In genomic region chr12:127496255-127496654, GRCh38 we compare ENCODE assay signal across 24 cellular contexts.
DNase-seq lines count a peak whose midpoint lies in the region; ATAC-seq, FAIRE-seq and TF ChIP-seq lines count a peak whose summit lies in the region.
"Had no signal": no experiment of that assay in that cellular context is flagged by ENCODE, and none has a peak within 500 bp of the region (broad histone marks: within the 10 kb centered on the region; RNA-seq: fewer than 3 reads in every experiment).

No MANE protein-coding gene starts in this region.

- H3K9me3 ChIP-seq in HepG2 (ENCODE audit: low read length) (no peaks in the 10 kb centered on the region; the same call in 1 of the 2 replicates), right lobe of liver (no peaks in the 10 kb centered on the region), Peyer's patch (no peaks in the 10 kb centered on the region)
- H3K9me3 ChIP-seq: thyroid gland had no signal

- WGBS in HepG2 (ENCODE audit: low lambda C conversion rate) = 41% methylated on average over 6 of the region's 6 CpGs
- WGBS in right lobe of liver (ENCODE audit: insufficient coverage, low coverage, low lambda C conversion rate, missing lambda C conversion rate) = 29% methylated on average over 6 of the region's 6 CpGs

- TF ChIP-seq RAD21 in HepG2 (CRISPR knock-in tag; IDR thresholded peaks at IDR 0.05) = no peak

- peaks cover 0 to 11% of the 10 kb centered on the region in 2 donors for H3K9me3 Mint-ChIP-seq in activated naive CD4-positive, alpha-beta T cell treated with anti-CD3 and anti-CD28 coated beads, Interleukin-2, amount 50 U/mL, for 72 hours

- H3K36me3 ChIP-seq in HepG2 (replicated peaks in 1 of 2; ENCODE audit: control insufficient read depth in 1 of 2, insufficient read depth in 2 of 2, low read length in 2 of 2) (no peaks in the 10 kb centered on the region), right lobe of liver (no peaks in the 10 kb centered on the region), Peyer's patch (no peaks in the 10 kb centered on the region)
- H3K36me3 ChIP-seq: spleen, thyroid gland had no signal

- no peak overlapping the region for H2AFZ ChIP-seq in HepG2 (ENCODE audit: low read length)
- H2AFZ ChIP-seq: PC-9 had no signal

- H3K27ac ChIP-seq in HepG2 (ENCODE audit: extremely low read length, insufficient read depth, low read length) (no peak overlapping the region), right lobe of liver (no peak overlapping the region), Peyer's patch (no peak overlapping the region)
- H3K27ac ChIP-seq: coronary artery, PC-9, spleen, thyroid gland had no signal

- in situ Hi-C loops in HepG2 (cut with HindIII; ENCODE audit: extremely low pct_ligation_motif_present, low pct_unique_long_range_greater_than_20kb) = no loop called here

- no peak for TF ChIP-seq EP300 in HepG2 (IDR thresholded peaks at IDR 0.05; ENCODE audit: low read depth in 2 of 2, low read length in 2 of 2)
- TF ChIP-seq EP300 in HepG2 (CRISPR knock-in tag; IDR thresholded peaks at IDR 0.05; ENCODE audit: borderline replicate concordance) = no peak

- H3K79me2 ChIP-seq in HepG2 (ENCODE audit: insufficient read depth, low read length) = no peaks in the 10 kb centered on the region

- H3K9ac ChIP-seq in HepG2 (ENCODE audit: insufficient read depth, low read depth, low read length) = no peak overlapping the region

- ATAC-seq in HepG2 (peak; percentile 23; the same call in 1 of the 3 replicates), right lobe of liver (no peak)
- ATAC-seq in activated naive CD4-positive, alpha-beta T cell treated with anti-CD3 and anti-CD28 coated beads, Interleukin-2, amount 50 U/mL, for 72 hours = no peak
- no peak for ATAC-seq in stimulated activated naive CD8-positive, alpha-beta T cell treated with anti-CD3 and anti-CD28 coated beads, Interleukin-15, Interleukin-2, amounts not matched to agents 100 U/mL and 50 U/mL, for 24 hours

- H3K4me3 ChIP-seq in HepG2 (replicated peaks in 1 of 3; ENCODE audit: insufficient read depth in 1 of 3, low read depth in 2 of 3, low read length in 3 of 3) = no peak overlapping the region
- H3K4me3 ChIP-seq in right lobe of liver = no peak overlapping the region
- H3K4me3 ChIP-seq in Peyer's patch = no peak overlapping the region
- H3K4me3 ChIP-seq: coronary artery, PC-9, spleen, thyroid gland had no signal

- no peak overlapping the region for H3K4me2 ChIP-seq in HepG2 (ENCODE audit: low read depth, low read length)
- H3K4me2 ChIP-seq: PC-9 had no signal

- TF ChIP-seq CTCF in HepG2 (CRISPR knock-in tag; IDR thresholded peaks at IDR 0.05) (no peak), right lobe of liver (IDR thresholded peaks at IDR 0.05) (no peak), Peyer's patch (IDR thresholded peaks at IDR 0.05) (no peak)

- DNase-seq in HepG2 (ENCODE audit: low spot score) (no peak), right lobe of liver (no peak), SK-N-DZ (ENCODE audit: low spot score) (peak; percentile 29), iPS DF 4.7 (ENCODE audit: extremely low read depth, low spot score) (peak; percentile 30), Peyer's patch (no peak), HCEC 1CT (no peak)
- no peak for DNase-seq in activated naive CD4-positive, alpha-beta T cell treated with anti-CD3 and anti-CD28 coated beads, Interleukin-2, amount 50 U/mL, for 72 hours (ENCODE audit: low spot score in 2 of 2)
- DNase-seq in stimulated activated naive CD8-positive, alpha-beta T cell treated with anti-CD3 and anti-CD28 coated beads, Interleukin-15, Interleukin-2, amounts not matched to agents 100 U/mL and 50 U/mL, for 24 hours = no peak
- DNase-seq: activated CD4-positive, alpha-beta T cell treated with anti-CD3 and anti-CD28 coated beads, Interleukin-2, amount 10 ng/mL, durations not matched to agents 7 days and 5 days; COR-L47; MM.1S; NCI-H1436; NCI-H2171 treated with DMSO at 0.1 percent for 48 hours; NCI-H774; occipital lobe; PC-9; spleen; stimulated activated CD4-positive, alpha-beta T cell treated with anti-CD3 and anti-CD28 coated beads, Interleukin-4, amount 100 ng/mL, for 1 hour; T-helper 1 cell; thyroid gland had no signal

- intact Hi-C loops in HepG2 (cut with micrococcal nuclease; ENCODE audit: unreplicated experiment) (no loop called here), right lobe of liver (cut with DNase I) (no loop called here)

- H3K27ac Mint-ChIP-seq in activated naive CD4-positive, alpha-beta T cell treated with anti-CD3 and anti-CD28 coated beads, Interleukin-2, amount 50 U/mL, for 72 hours = no peak overlapping the region
- H3K27ac Mint-ChIP-seq: activated CD4-positive, alpha-beta T cell treated with anti-CD3 and anti-CD28 coated beads, Interleukin-2, amount 10 ng/mL, durations not matched to agents 7 days and 5 days; stimulated activated naive CD8-positive, alpha-beta T cell treated with anti-CD3 and anti-CD28 coated beads, Interleukin-15, Interleukin-2, amounts not matched to agents 100 ng/mL and 50 ng/mL, for 24 hours had no signal

- H4K20me1 ChIP-seq in HepG2 (ENCODE audit: insufficient read depth, low read length) = no peaks in the 10 kb centered on the region

- TF ChIP-seq POLR2A in HepG2 (IDR thresholded peaks at IDR 0.05; ENCODE audit: insufficient read depth in 1 of 2, low read depth in 2 of 2, low read length in 2 of 2) (no peak), right lobe of liver (IDR thresholded peaks at IDR 0.05) (no peak), Peyer's patch (IDR thresholded peaks at IDR 0.05) (no peak)

- no TSS peak for BruUV-seq in HepG2 (replicated peaks; lab: Mats Ljungman, UMichigan)

- no peaks in the 10 kb centered on the region for H3K27me3 ChIP-seq in HepG2 (ENCODE audit: control insufficient read depth in 1 of 2, insufficient read depth in 2 of 2, low read length in 2 of 2)
- no peaks in the 10 kb centered on the region for H3K27me3 ChIP-seq in right lobe of liver
- H3K27me3 ChIP-seq in Peyer's patch = no peaks in the 10 kb centered on the region
- H3K27me3 ChIP-seq: spleen, thyroid gland had no signal

- CTCF ChIA-PET in HepG2 (lab: Yijun Ruan, JAX; ENCODE audit: low intra/inter-chr PET ratio, low total read pairs) = no interaction called here

- H3K36me3 Mint-ChIP-seq in activated naive CD4-positive, alpha-beta T cell treated with anti-CD3 and anti-CD28 coated beads, Interleukin-2, amount 50 U/mL, for 72 hours = no peaks in the 10 kb centered on the region

- POLR2A ChIA-PET in HepG2 (lab: Yijun Ruan, JAX) = no interaction called here

- no peak for FAIRE-seq in HepG2 (lab: Jason Lieb, UNC)
- FAIRE-seq: A204.1, endometrium had no signal

- H3K4me1 ChIP-seq in HepG2 (ENCODE audit: insufficient read depth, low read length) (no peaks in the 10 kb centered on the region; the same call in 1 of the 2 replicates), right lobe of liver (no peaks in the 10 kb centered on the region), Peyer's patch (no peaks in the 10 kb centered on the region)
- H3K4me1 ChIP-seq: spleen, thyroid gland had no signal

TF ChIP-seq in HepG2, 621 proteins besides CTCF, POLR2A, EP300 and RAD21 (continues in another document):
- no peak for TF ChIP-seq ATM (IDR thresholded peaks at IDR 0.05; ENCODE audit: borderline replicate concordance)
- TF ChIP-seq ZFP62 (CRISPR knock-in tag; IDR thresholded peaks at IDR 0.05) = no peak
- no peak for TF ChIP-seq ZNF761 (CRISPR knock-in tag; conservative IDR thresholded peaks at IDR 0.05)
- no peak for TF ChIP-seq ZNF549 (CRISPR knock-in tag; IDR thresholded peaks at IDR 0.05)
- TF ChIP-seq TCF12 (IDR thresholded peaks at IDR 0.05) = no peak
- no peak for TF ChIP-seq TCF12 (CRISPR knock-in tag; IDR thresholded peaks at IDR 0.05)
- no peak for TF ChIP-seq TSC22D2 (CRISPR knock-in tag; IDR thresholded peaks at IDR 0.05; ENCODE audit: borderline replicate concordance)
- no peak for TF ChIP-seq ZNF660 (CRISPR knock-in tag; IDR thresholded peaks at IDR 0.05; ENCODE audit: borderline replicate concordance, low read depth)
- TF ChIP-seq, protein P1, sequence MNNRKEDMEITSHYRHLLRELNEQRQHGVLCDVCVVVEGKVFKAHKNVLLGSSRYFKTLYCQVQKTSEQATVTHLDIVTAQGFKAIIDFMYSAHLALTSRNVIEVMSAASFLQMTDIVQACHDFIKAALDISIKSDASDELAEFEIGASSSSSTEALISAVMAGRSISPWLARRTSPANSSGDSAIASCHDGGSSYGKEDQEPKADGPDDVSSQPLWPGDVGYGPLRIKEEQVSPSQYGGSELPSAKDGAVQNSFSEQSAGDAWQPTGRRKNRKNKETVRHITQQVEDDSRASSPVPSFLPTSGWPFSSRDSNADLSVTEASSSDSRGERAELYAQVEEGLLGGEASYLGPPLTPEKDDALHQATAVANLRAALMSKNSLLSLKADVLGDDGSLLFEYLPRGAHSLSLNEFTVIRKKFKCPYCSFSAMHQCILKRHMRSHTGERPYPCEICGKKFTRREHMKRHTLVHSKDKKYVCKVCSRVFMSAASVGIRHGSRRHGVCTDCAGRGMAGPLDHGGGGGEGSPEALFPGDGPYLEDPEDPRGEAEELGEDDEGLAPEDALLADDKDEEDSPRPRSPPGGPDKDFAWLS (CRISPR knock-in tag; IDR thresholded peaks at IDR 0.05; ENCODE audit: borderline replicate concordance) = no peak
- TF ChIP-seq WIZ (CRISPR knock-in tag; IDR thresholded peaks at IDR 0.05) = no peak
- TF ChIP-seq, protein P2, sequence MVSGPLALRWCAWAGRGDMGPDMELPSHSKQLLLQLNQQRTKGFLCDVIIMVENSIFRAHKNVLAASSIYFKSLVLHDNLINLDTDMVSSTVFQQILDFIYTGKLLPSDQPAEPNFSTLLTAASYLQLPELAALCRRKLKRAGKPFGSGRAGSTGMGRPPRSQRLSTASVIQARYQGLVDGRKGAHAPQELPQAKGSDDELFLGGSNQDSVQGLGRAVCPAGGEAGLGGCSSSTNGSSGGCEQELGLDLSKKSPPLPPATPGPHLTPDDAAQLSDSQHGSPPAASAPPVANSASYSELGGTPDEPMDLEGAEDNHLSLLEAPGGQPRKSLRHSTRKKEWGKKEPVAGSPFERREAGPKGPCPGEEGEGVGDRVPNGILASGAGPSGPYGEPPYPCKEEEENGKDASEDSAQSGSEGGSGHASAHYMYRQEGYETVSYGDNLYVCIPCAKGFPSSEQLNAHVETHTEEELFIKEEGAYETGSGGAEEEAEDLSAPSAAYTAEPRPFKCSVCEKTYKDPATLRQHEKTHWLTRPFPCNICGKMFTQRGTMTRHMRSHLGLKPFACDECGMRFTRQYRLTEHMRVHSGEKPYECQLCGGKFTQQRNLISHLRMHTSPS (CRISPR knock-in tag; IDR thresholded peaks at IDR 0.05; ENCODE audit: low read depth) = no peak
- TF ChIP-seq SALL2 (CRISPR knock-in tag; IDR thresholded peaks at IDR 0.05) = no peak
- no peak for TF ChIP-seq ZNF33A (CRISPR knock-in tag; IDR thresholded peaks at IDR 0.05; ENCODE audit: borderline replicate concordance)
- TF ChIP-seq MTA3 (CRISPR knock-in tag; IDR thresholded peaks at IDR 0.05) = no peak
- TF ChIP-seq KDM5A (IDR thresholded peaks at IDR 0.05; ENCODE audit: borderline replicate concordance, low read length) = no peak
- TF ChIP-seq ZFP82 (CRISPR knock-in tag; IDR thresholded peaks at IDR 0.05; ENCODE audit: borderline replicate concordance) = no peak
- no peak for TF ChIP-seq NCOA1 (CRISPR knock-in tag; IDR thresholded peaks at IDR 0.05)

Comparison
In these comparisons a context has a peak if more than half of its experiments do, and no peak if none do; other contexts are left out.
1. DNase-seq: peak in SK-N-DZ (single experiment) and iPS DF 4.7 (single experiment); none in HepG2 (single experiment), right lobe of liver (0 of 3), Peyer's patch (0 of 3), HCEC 1CT (single experiment), activated naive CD4-positive, alpha-beta T cell treated with anti-CD3 and anti-CD28 coated beads, Interleukin-2, amount 50 U/mL, for 72 hours (0 of 2) and stimulated activated naive CD8-positive, alpha-beta T cell treated with anti-CD3 and anti-CD28 coated beads, Interleukin-15, Interleukin-2, amounts not matched to agents 100 U/mL and 50 U/mL, for 24 hours (single experiment).